25 cellular contexts compared by ENCODE assay signal in genomic region chr1:93842750-93843500, GRCh38.
DNase-seq lines count a peak whose midpoint lies in the region; TF ChIP-seq lines count a peak whose summit lies in the region.
"Had no signal": no experiment of that assay in that cellular context is flagged by ENCODE, and none has a peak within 500 bp of the region (broad histone marks: within the 10 kb centered on the region; RNA-seq: fewer than 3 reads in every experiment).

No MANE protein-coding gene starts in this region.

- no peak for TF ChIP-seq CTCF in astrocyte of the cerebellum (IDR thresholded peaks at IDR 0.05; ENCODE audit: low read depth, low read length, missing control alignments)

- in situ Hi-C loops in astrocyte of the cerebellum (cut with HindIII; ENCODE audit: low sequenced_read_pairs): loop anchor here (25.0 kb wide), 1 partner anchor 181 kb away; no protein-coding TSS in a partner anchor

- H3K4me3 ChIP-seq in astrocyte of the cerebellum (ENCODE audit: low read depth, low read length): no peak overlapping the region
- H3K4me3 ChIP-seq: A549, ovary had no signal

- peak; percentile 23 for DNase-seq in AG08396 (ENCODE audit: low spot score)
- peak; percentile 21 for DNase-seq in HCEC 1CT
- peak; percentile 45 for DNase-seq in astrocyte of the cerebellum (ENCODE audit: low read depth)
- peak; percentile 17 for DNase-seq in hepatic stellate cell (ENCODE audit: low spot score)
- DNase-seq in epidermal melanocyte (ENCODE audit: insufficient read length, low spot score): no peak
- DNase-seq in NCI-H2081 (lab: John Stamatoyannopoulos, UW): no peak
- DNase-seq in amniotic stem cell (lab: John Stamatoyannopoulos, UW): no peak
- DNase-seq in activated T-cell treated with anti-CD3 and anti-CD28 coated beads for 4 hours: no peak
- DNase-seq: activated CD4-positive, alpha-beta T cell treated with anti-CD3 and anti-CD28 coated beads, Interleukin-2, amount 10 ng/mL, durations not matched to agents 24 days and 14 days; brain microvascular endothelial cell; DMS 273 treated with DMSO at 0.1 percent for 48 hours; effector memory CD8-positive, alpha-beta T cell; GF-D8; head of caudate nucleus; natural killer cell; NCI-H1092 treated with DMSO at 0.1 percent for 48 hours; NCI-H2081 treated with DMSO at 0.1 percent for 48 hours; NCI-H446 treated with DMSO at 0.1 percent for 48 hours; NK-92 treated with Interleukin-12 subunit alpha and Interleukin-12 subunit beta, amount 100 ng/mL, for 24 hours; ovary; stimulated activated CD4-positive, alpha-beta T cell treated with anti-CD3 and anti-CD28 coated beads, Interleukin-12 subunit alpha, Interleukin-12 subunit beta, amount 100 ng/mL, for 4 hours; stimulated activated naive CD8-positive, alpha-beta T cell treated with anti-CD3 and anti-CD28 coated beads, Interleukin-15, amount 100 ng/mL, for 72 hours; T-helper 2 cell; trophoblast cell had no signal

Comparison
In these comparisons a context has a peak if more than half of its experiments do, and no peak if none do; other contexts are left out.
1. DNase-seq: peak in AG08396 (single experiment), HCEC 1CT (single experiment), astrocyte of the cerebellum (single experiment) and hepatic stellate cell (single experiment); none in epidermal melanocyte (single experiment), NCI-H2081 (0 of 2), amniotic stem cell (single experiment) and activated T-cell treated with anti-CD3 and anti-CD28 coated beads for 4 hours (single experiment).